In genomic region chr22:38945693-38946338, GRCh38 we compare ENCODE assay signal across 13 cellular contexts. TPM values are rescaled to one million over a fixed set of nuclear protein-coding genes. Genes with fewer than 3 reads are reported as not detected.
A peak's percentile ranks its signal among the peaks of the same experiment; 100 is the strongest.
DNase-seq lines count a peak whose midpoint lies in the region; ATAC-seq, FAIRE-seq and TF ChIP-seq lines count a peak whose summit lies in the region.
"Not testable (repeated sequence)": the region's sequence is repeated elsewhere in the genome, so short reads cannot be mapped to it uniquely, and the experiment has no call there.
"Had no signal": no experiment of that assay in that cellular context is flagged by ENCODE, and none has a peak within 500 bp of the region (broad histone marks: within the 10 kb centered on the region; RNA-seq: fewer than 3 reads in every experiment).

No MANE protein-coding gene starts in this region.

- not testable (repeated sequence) for H3K9me1 ChIP-seq in K562 (ENCODE audit: control insufficient read depth, insufficient read depth, low read length)

- not testable (repeated sequence) for H3K9me3 ChIP-seq in HEK293 (ENCODE audit: control insufficient read depth, insufficient read depth, low read depth, low read length); K562 (replicated peaks; ENCODE audit: control insufficient read depth, insufficient read depth, low read depth, low read length); transverse colon

- not testable (repeated sequence) for ATAC-seq in K562

- not testable (repeated sequence) for H3K9ac ChIP-seq in K562 (ENCODE audit: insufficient read depth in 1 of 2, low read depth in 2 of 2, low read length in 2 of 2)

- H4K20me1 ChIP-seq in K562 (replicated peaks; ENCODE audit: control insufficient read depth, insufficient read depth, low read length), result not testable (repeated sequence)

- not testable (repeated sequence) for H3K36me3 Mint-ChIP-seq in nephron (ENCODE audit: low read depth)

- H3K9me3 Mint-ChIP-seq in nephron, result not testable (repeated sequence)

- not testable (repeated sequence) for H3K79me2 ChIP-seq in K562 (ENCODE audit: control insufficient read depth, insufficient read depth, low read length)

- H3K27me3 ChIP-seq in K562 (ENCODE audit: control insufficient read depth in 2 of 2, insufficient read depth in 2 of 2, low read length in 2 of 2) (peaks cover 15 to 42% of the 10 kb centered on the region in 2 experiments), transverse colon (peaks cover 15% of the 10 kb centered on the region)

- not testable (repeated sequence) for TF ChIP-seq POLR2A in K562 (conservative IDR thresholded peaks at IDR 0.05); transverse colon (IDR thresholded peaks at IDR 0.05)

- WGBS in K562 (ENCODE audit: insufficient coverage, low coverage, missing lambda C conversion rate), result 0% methylated on average over 1 of the region's 1 CpG
- WGBS in transverse colon (ENCODE audit: low coverage in 1 of 2), 2 donors, result 91 to 96% methylated on average over 1 of the region's 1 CpG

- peaks cover 33% of the 10 kb centered on the region for H3K27me3 Mint-ChIP-seq in nephron (ENCODE audit: low read depth)

- not testable (repeated sequence) for TF ChIP-seq EP300 in K562 (IDR thresholded peaks at IDR 0.05; ENCODE audit: low read length); transverse colon (IDR thresholded peaks at IDR 0.05; ENCODE audit: low read depth)

- BruUV-seq in K562 (replicated peaks; lab: Mats Ljungman, UMichigan), result not testable (repeated sequence)

- H3K4me2 ChIP-seq in K562 (ENCODE audit: insufficient read depth, low read length), result not testable (repeated sequence)

- H3K4me1 ChIP-seq in HEK293 (ENCODE audit: control insufficient read depth, insufficient read depth, low read length), result not testable (repeated sequence)
- H3K4me1 ChIP-seq in K562 (replicated peaks in 1 of 2; ENCODE audit: control insufficient read depth in 2 of 2, insufficient read depth in 2 of 2, low read length in 2 of 2), result peaks cover 3 to 12% of the 10 kb centered on the region in 2 experiments; a peak in 4 of 5 replicates
- peaks cover 0 to 16% (median 7%) of the 10 kb centered on the region in 4 donors for H3K4me1 ChIP-seq in transverse colon

- not testable (repeated sequence) for TF ChIP-seq RAD21 in K562 (CRISPR knock-in tag; conservative IDR thresholded peaks at IDR 0.05 in 1 of 2, IDR thresholded peaks at IDR 0.05 in 1 of 2)

- H3K4me3 Mint-ChIP-seq in nephron, result not testable (repeated sequence)

- DNase-seq in activated CD8-positive, alpha-beta memory T cell treated with anti-CD3 and anti-CD28 coated beads, Interleukin-2, amount 50 U/mL, for 48 hours, result peak; percentile 18
- DNase-seq in K562 (ENCODE audit: extremely low read depth in 1 of 4, low spot score in 3 of 4), result not testable (repeated sequence)
- DNase-seq in islet precursor cell, result peak; percentile 35
- DNase-seq in posterior vena cava (ENCODE audit: low spot score), result peak; percentile 7
- DNase-seq in transverse colon, result peak; percentile 7

- TF ChIP-seq CTCF in HEK293 (tag by site-specific recombination; IDR thresholded peaks at IDR 0.05); K562 (IDR thresholded peaks at IDR 0.05 in 2 of 3, conservative IDR thresholded peaks at IDR 0.05 in 1 of 3; ENCODE audit: insufficient read depth in 2 of 3, low read depth in 1 of 3, low read length in 3 of 3); nephron (IDR thresholded peaks at IDR 0.05; ENCODE audit: unreplicated experiment in 3 of 3); transverse colon (IDR thresholded peaks at IDR 0.05): not testable (repeated sequence)

- intact Hi-C loops in K562 (cut with micrococcal nuclease); posterior vena cava (cut with DNase I); transverse colon (cut with DNase I; ENCODE audit: low total_unique reads): not testable (repeated sequence)

- H2AFZ ChIP-seq in K562 (ENCODE audit: low read depth, low read length), result not testable (repeated sequence)

- not testable (repeated sequence) for H3K36me3 ChIP-seq in HEK293 (ENCODE audit: control insufficient read depth in 2 of 2, insufficient read depth in 1 of 2, low read length in 2 of 2); K562 (ENCODE audit: control insufficient read depth, insufficient read depth, low read length); transverse colon

- in situ Hi-C loops in K562 (cut with MboI), result not testable (repeated sequence)
- in situ Hi-C loops in transverse colon (cut with MboI; ENCODE audit: low pct_ligation_motif_present in 1 of 4, low pct_unique_long_range_greater_than_20kb in 1 of 4, low sequenced_read_pairs in 3 of 4), result loop anchor here in 1 of 4 donors (5.0 kb wide), 1 partner anchor 51 kb away; no protein-coding TSS in a partner anchor

- H3K27ac ChIP-seq in HEK293 (ENCODE audit: extremely low read depth, low read depth, low read length); K562 (ENCODE audit: extremely low read depth, low read depth, low read length); transverse colon: not testable (repeated sequence)

- not testable (repeated sequence) for FAIRE-seq in K562 (lab: Jason Lieb, UNC)

- H3K4me1 Mint-ChIP-seq in nephron, result peaks cover 11% of the 10 kb centered on the region

- POLR2A ChIA-PET in HEK293 (lab: Yijun Ruan, JAX); K562 (lab: Yijun Ruan, JAX): not testable (repeated sequence)

- H3K4me3 ChIP-seq in HEK293 (ENCODE audit: low read depth, low read length); K562; transverse colon: not testable (repeated sequence)

- H3K27ac Mint-ChIP-seq in nephron, result peak overlapping the region in 2 of 3 experiments; percentile 37 to 54

- CTCF ChIA-PET in HEK293 (lab: Yijun Ruan, JAX); K562 (lab: Yijun Ruan, JAX; ENCODE audit: low intra/inter-chr PET ratio): not testable (repeated sequence)

TF ChIP-seq in HEK293, 187 proteins besides CTCF, POLR2A, EP300 and RAD21:
- TF ChIP-seq ZNF366 (tag by site-specific recombination; conservative IDR thresholded peaks at IDR 0.05) (peak; percentile 95), PRDM1 (tag by site-specific recombination; IDR thresholded peaks at IDR 0.05) (0 out of 2 replicates have a peak, but pooled peaks have one; percentile 10), ZNF121 (tag by site-specific recombination; IDR thresholded peaks at IDR 0.05) (peak; percentile 95)

TF ChIP-seq in K562, 482 proteins besides CTCF, POLR2A, EP300 and RAD21:
- peak; percentile 85 for TF ChIP-seq ZNF512 (tag; IDR thresholded peaks at IDR 0.05)
TF ChIP-seq in K562: peak in this region for 1; not testable (repeated sequence) for 481.

RNA-seq across cellular contexts. Expression of gene APOBEC3A, which starts 11.6 kb away (rescaled TPM):
- not detected in 2 replicates for total RNA-seq in K562 (2011; cell fraction: chromatin; rRNA removed; ENCODE audit: low replicate concordance)
- not detected in 2 replicates for total RNA-seq in K562 (2011; cell fraction: nucleolus; rRNA removed)
- not detected in 2 replicates for total RNA-seq in K562 (2011; cell fraction: nucleoplasm; rRNA removed)
- total RNA-seq in K562 (2014; rRNA removed) (not detected in 2 replicates), K562 (2014; rRNA removed; fragmentation: Illumina TruSeq; extraction: Trizol) (not detected in 2 replicates), K562 (2015; rRNA removed; fragmentation: Illumina TruSeq; extraction: Trizol) (not detected in 2 replicates), K562 (2021) (not detected in 2 replicates), posterior vena cava (1 to 10 TPM; 2.5 to 5.6 TPM), transverse colon (1 to 10 TPM in 2 of 4 donors, not detected in 2; 2.7 to 3.0 TPM)
- polyA plus RNA-seq in K562 (2011; rRNA removed) (not detected in 2 replicates), K562 (2014; fragmentation: Illumina TruSeq; extraction: Trizol) (not detected in 2 replicates), K562 (2014; fragmentation: Nextera tagmentation; extraction: Ambion mirVana) (under 1 TPM in 1 of 2 experiments, not detected in 1; 0.04 TPM), K562 (2014; rRNA removed) (not detected in 2 replicates)
- polyA plus RNA-seq in K562 (2011; cell fraction: cytosol; rRNA removed), result not detected in 2 replicates
- not detected in 2 replicates for polyA plus RNA-seq in K562 (2011; cell fraction: nucleus; rRNA removed)
- polyA plus RNA-seq in K562 (2012), result not detected in 2 replicates
- polyA minus RNA-seq in K562 (2011; rRNA and poly(A)+ RNA removed), result not detected in 2 replicates
- not detected in 2 replicates for polyA minus RNA-seq in K562 (2011; cell fraction: cytosol; rRNA and poly(A)+ RNA removed)
- polyA minus RNA-seq in K562 (2011; cell fraction: nucleus; rRNA and poly(A)+ RNA removed), result not detected in 2 replicates
- total RNA-seq: A172, G401, GM12878, H4, HepG2 had no signal
- polyA plus RNA-seq: HepG2 had no signal

RNA-seq across cellular contexts. Expression of gene APOBEC3B, which starts 36.3 kb away (rescaled TPM):
- total RNA-seq in K562 (2011; cell fraction: chromatin; rRNA removed; ENCODE audit: low replicate concordance), result 5.5 and 9.0 TPM in 2 replicates
- 9.2 and 9.3 TPM in 2 replicates for total RNA-seq in K562 (2011; cell fraction: nucleolus; rRNA removed)
- total RNA-seq in K562 (2011; cell fraction: nucleoplasm; rRNA removed), result 7.9 and 8.4 TPM in 2 replicates
- total RNA-seq in K562 (2014; rRNA removed) (29.3 and 38.4 TPM in 2 replicates), K562 (2014; rRNA removed; fragmentation: Illumina TruSeq; extraction: Trizol) (6.6 and 6.8 TPM in 2 replicates), K562 (2015; rRNA removed; fragmentation: Illumina TruSeq; extraction: Trizol) (5.9 and 7.1 TPM in 2 replicates), K562 (2021) (43.2 and 43.6 TPM in 2 replicates), posterior vena cava (under 1 TPM; 0.14 to 0.56 TPM), transverse colon (10 to 100 TPM in 2 of 4 donors, 1 to 10 TPM in 1, not detected in 1; 7.8 to 15.3 (median 10.9) TPM)
- polyA plus RNA-seq in K562 (2011; rRNA removed) (16.7 and 39.5 TPM in 2 replicates), K562 (2014; fragmentation: Illumina TruSeq; extraction: Trizol) (57.9 and 62.9 TPM in 2 replicates), K562 (2014; fragmentation: Nextera tagmentation; extraction: Ambion mirVana) (100 to 1,000 TPM; 160 to 166 TPM), K562 (2014; rRNA removed) (49.5 and 58.1 TPM in 2 replicates)
- 27.9 and 68.7 TPM in 2 replicates for polyA plus RNA-seq in K562 (2011; cell fraction: cytosol; rRNA removed)
- polyA plus RNA-seq in K562 (2011; cell fraction: nucleus; rRNA removed), result 10.0 and 16.1 TPM in 2 replicates
- 41.8 and 64.6 TPM in 2 replicates for polyA plus RNA-seq in K562 (2012)
- 12.6 and 31.1 TPM in 2 replicates for polyA minus RNA-seq in K562 (2011; rRNA and poly(A)+ RNA removed)
- polyA minus RNA-seq in K562 (2011; cell fraction: cytosol; rRNA and poly(A)+ RNA removed), result 10.2 and 18.5 TPM in 2 replicates
- polyA minus RNA-seq in K562 (2011; cell fraction: nucleus; rRNA and poly(A)+ RNA removed), result 3.0 TPM in 2 replicates
- total RNA-seq: CD4-positive, alpha-beta T cell had no signal
